16 cellular contexts compared by ENCODE assay signal in genomic region chr5:149392718-149393117, GRCh38. TPM values are rescaled to one million over a fixed set of nuclear protein-coding genes. Genes with fewer than 3 reads are reported as not detected.
DNase-seq lines count a peak whose midpoint lies in the region; ATAC-seq, FAIRE-seq and TF ChIP-seq lines count a peak whose summit lies in the region.
"Had no signal": no experiment of that assay in that cellular context is flagged by ENCODE, and none has a peak within 500 bp of the region (broad histone marks: within the 10 kb centered on the region; RNA-seq: fewer than 3 reads in every experiment).

No MANE protein-coding gene starts in this region.

- TF ChIP-seq CTCF in GM12865 (IDR thresholded peaks at IDR 0.05; ENCODE audit: insufficient read depth, low read depth, low read length, missing control alignments), result no peak
- no peak for TF ChIP-seq CTCF in GM12878 (IDR thresholded peaks at IDR 0.05 in 2 of 3, conservative IDR thresholded peaks at IDR 0.05 in 1 of 3; ENCODE audit: control insufficient read depth in 2 of 3, extremely low read depth in 1 of 3, insufficient read depth in 1 of 3, low read depth in 3 of 3, low read length in 3 of 3)
- TF ChIP-seq CTCF in osteoblast (IDR thresholded peaks at IDR 0.05; ENCODE audit: extremely low read depth, low read depth, low read length), result no peak

- H4K20me1 ChIP-seq in GM12878 (ENCODE audit: control insufficient read depth, insufficient read depth), result no peaks in the 10 kb centered on the region
- no peaks in the 10 kb centered on the region for H4K20me1 ChIP-seq in osteoblast (ENCODE audit: insufficient read depth, low read length)

- no peak for TF ChIP-seq POLR2A in GM12878 (IDR thresholded peaks at IDR 0.05; ENCODE audit: low read depth, low read length)

- SMC1A ChIA-PET in GM12878 (lab: Charles Lee; ENCODE audit: uncharacterized antibody, unreplicated experiment), result no interaction called here

- peak; percentile 79 for ATAC-seq in HG03442 (IDR thresholded peaks at IDR 0.05; ENCODE audit: unreplicated experiment)
- ATAC-seq in GM12878, result peak; percentile 80
- ATAC-seq in HG02870 (IDR thresholded peaks at IDR 0.05; ENCODE audit: unreplicated experiment), result no peak
- ATAC-seq in HG03342 (IDR thresholded peaks at IDR 0.05; ENCODE audit: unreplicated experiment), result no peak
- ATAC-seq: CD8-positive, alpha-beta T cell; left ventricle myocardium superior; sciatic nerve had no signal

- H3K27ac ChIP-seq in GM12878 (ENCODE audit: control insufficient read depth, insufficient read depth) (no peak overlapping the region), osteoblast (ENCODE audit: low read depth, low read length) (peak overlapping the region; percentile 34)

- H3K9me3 Mint-ChIP-seq in immature natural killer cell, result no peaks in the 10 kb centered on the region
- H3K9me3 Mint-ChIP-seq: CD8-positive, alpha-beta T cell had no signal

- H3K4me1 Mint-ChIP-seq in immature natural killer cell, result no peaks in the 10 kb centered on the region

- no TSS peak for BruUV-seq in GM12878 (replicated peaks; lab: Mats Ljungman, UMichigan)

- H3K4me3 Mint-ChIP-seq in immature natural killer cell, result no peak overlapping the region
- H3K4me3 Mint-ChIP-seq: CD8-positive, alpha-beta T cell; nephron progenitor cell had no signal

- no peak overlapping the region for H3K9ac ChIP-seq in GM12878 (ENCODE audit: control insufficient read depth, insufficient read depth, low read length)

- TF ChIP-seq RAD21 in GM12878 (IDR thresholded peaks at IDR 0.05; ENCODE audit: insufficient read depth, low read depth, low read length), result no peak

- intact Hi-C loops in GM12878 (cut with micrococcal nuclease; ENCODE audit: unreplicated experiment), result no loop called here

- peak in 1 of 2 experiments; percentile 59; a peak in 1 of 4 replicates for TF ChIP-seq EP300 in GM12878 (IDR thresholded peaks at IDR 0.05; ENCODE audit: borderline replicate concordance in 1 of 2, control insufficient read depth in 1 of 2, low read depth in 2 of 2, low read length in 2 of 2)

- H3K79me2 ChIP-seq in GM12878 (ENCODE audit: control insufficient read depth, insufficient read depth, low read length) (no peaks in the 10 kb centered on the region), osteoblast (ENCODE audit: insufficient read depth, low read length) (no peaks in the 10 kb centered on the region)

- H2AFZ ChIP-seq in GM12878 (ENCODE audit: control insufficient read depth, low read depth, low read length), result no peak overlapping the region
- H2AFZ ChIP-seq in osteoblast (ENCODE audit: low read length), result no peak overlapping the region

- H3K36me3 Mint-ChIP-seq in immature natural killer cell, result no peaks in the 10 kb centered on the region
- H3K36me3 Mint-ChIP-seq: CD8-positive, alpha-beta T cell had no signal

- H3K36me3 ChIP-seq in GM12878 (ENCODE audit: control insufficient read depth in 2 of 2, insufficient read depth in 2 of 2, low read length in 1 of 2) (no peaks in the 10 kb centered on the region), osteoblast (ENCODE audit: insufficient read depth, low read length) (no peaks in the 10 kb centered on the region)

- 53% methylated on average over 16 of the region's 19 CpGs for WGBS in GM12878 (ENCODE audit: insufficient coverage, insufficient replicate concordance, low lambda C conversion rate, missing lambda C conversion rate)

- H3K9me3 ChIP-seq in GM12878 (replicated peaks; ENCODE audit: control insufficient read depth, insufficient read depth, low read length), result no peaks in the 10 kb centered on the region
- H3K9me3 ChIP-seq in osteoblast (ENCODE audit: low read depth, low read length), result no peaks in the 10 kb centered on the region

- CTCF ChIA-PET in GM12878 (lab: Yijun Ruan, JAX), result no interaction called here

- H3K27me3 ChIP-seq in GM12878 (replicated peaks in 1 of 2; ENCODE audit: control insufficient read depth in 2 of 2, insufficient read depth in 2 of 2, low read length in 1 of 2), result peaks cover 2% of the 10 kb centered on the region in 2 experiments; a peak in 2 of 4 replicates
- H3K27me3 ChIP-seq in osteoblast (ENCODE audit: insufficient read depth, low read length), result no peaks in the 10 kb centered on the region

- RAD21 ChIA-PET in GM12878 (lab: Charles Lee; ENCODE audit: unreplicated experiment), result no interaction called here

- in situ Hi-C loops in GM12878 (cut with MboI), result no loop called here

- H3K4me3 ChIP-seq in GM12865 (ENCODE audit: low read depth, low read length) (no peak overlapping the region), GM12878 (no peak overlapping the region), osteoblast (ENCODE audit: insufficient read depth, low read length) (no peak overlapping the region)

- no peak for FAIRE-seq in GM12878 (lab: Jason Lieb, UNC)

- POLR2A ChIA-PET in GM12878 (lab: Charles Lee), result no interaction called here

- no peak overlapping the region for H3K27ac Mint-ChIP-seq in immature natural killer cell
- H3K27ac Mint-ChIP-seq: CD8-positive, alpha-beta T cell; nephron progenitor cell had no signal

- peaks cover 2 to 8% (median 4%) of the 10 kb centered on the region in 3 donors for H3K27me3 Mint-ChIP-seq in immature natural killer cell (ENCODE audit: low read depth in 3 of 3)

- DNase-seq in GM12865 (ENCODE audit: low read depth) (peak; percentile 25), GM12878 (ENCODE audit: low read depth, low spot score) (no peak), osteoblast (ENCODE audit: insufficient read length, low spot score, missing footprints) (peak; percentile 78), immature natural killer cell (no peak)
- DNase-seq: CD8-positive, alpha-beta T cell; effector CD4-positive, alpha-beta T cell; KBM-7; left ventricle myocardium superior; NCI-H1930; NCI-H748 treated with DMSO at 0.1 percent for 48 hours; nephron progenitor cell had no signal

- H3K4me2 ChIP-seq in GM12878 (ENCODE audit: control insufficient read depth, insufficient read depth) (no peak overlapping the region), osteoblast (ENCODE audit: insufficient read depth, low read length) (no peak overlapping the region)

- H3K4me1 ChIP-seq in GM12878 (ENCODE audit: control insufficient read depth, insufficient read depth, low read length) (no peaks in the 10 kb centered on the region), osteoblast (ENCODE audit: insufficient read depth, low read length) (peaks cover 26% of the 10 kb centered on the region)

RNA-seq across cellular contexts. Expression of gene IL17B, which starts 13.6 kb away (rescaled TPM):
- not detected in 2 replicates for total RNA-seq in GM12878 (2013; cell fraction: nucleolus; rRNA removed)
- not detected in 2 replicates for total RNA-seq in GM12878 (2014; rRNA removed)
- total RNA-seq in GM12878 (2014; rRNA removed; fragmentation: Illumina TruSeq; extraction: Trizol), result not detected in 2 replicates
- not detected in 2 replicates for total RNA-seq in GM12878 (2021)
- not detected for polyA plus RNA-seq in GM12878 (2011; ENCODE audit: low read depth)
- not detected in 2 replicates for polyA plus RNA-seq in GM12878 (2011; rRNA removed)
- 0.13 and 0.22 TPM in 2 replicates for polyA plus RNA-seq in GM12878 (2011; cell fraction: cytosol; rRNA removed)
- 0.22 TPM in 1 of 2 replicates, not detected in the other for polyA plus RNA-seq in GM12878 (2011; cell fraction: nucleus; rRNA removed)
- 0.18 TPM in 1 of 2 replicates, not detected in the other for polyA plus RNA-seq in GM12878 (2012)
- polyA plus RNA-seq in GM12878 (2014; fragmentation: Illumina TruSeq; extraction: Trizol), result not detected in 2 replicates
- polyA plus RNA-seq in GM12878 (2014; fragmentation: Nextera tagmentation; extraction: Ambion mirVana), result not detected
- not detected in 2 replicates for polyA plus RNA-seq in GM12878 (2014; rRNA removed)
- not detected for polyA plus RNA-seq in GM12878 (2016; fragmentation: Nextera tagmentation; extraction: Ambion mirVana)
- polyA minus RNA-seq in GM12878 (2011; rRNA and poly(A)+ RNA removed), result not detected in 2 replicates
- polyA minus RNA-seq in GM12878 (2011; cell fraction: cytosol; rRNA and poly(A)+ RNA removed), result not detected in 2 replicates
- not detected in 2 replicates for polyA minus RNA-seq in GM12878 (2011; cell fraction: nucleus; rRNA and poly(A)+ RNA removed)
- total RNA-seq in osteoblast, result 0.29 TPM in 1 of 2 replicates, not detected in the other
- polyA plus RNA-seq in immature natural killer cell, result not detected
- total RNA-seq: CD8-positive, alpha-beta T cell; left ventricle myocardium superior; SK-MEL-5 had no signal

RNA-seq across cellular contexts. Expression of gene PCYOX1L, which starts 34.9 kb away (rescaled TPM):
- 15.2 and 16.0 TPM in 2 replicates for total RNA-seq in GM12878 (2013; cell fraction: nucleolus; rRNA removed)
- 12.4 and 13.4 TPM in 2 replicates for total RNA-seq in GM12878 (2014; rRNA removed)
- total RNA-seq in GM12878 (2014; rRNA removed; fragmentation: Illumina TruSeq; extraction: Trizol), result 10.3 and 10.5 TPM in 2 replicates
- 13.4 and 13.5 TPM in 2 replicates for total RNA-seq in GM12878 (2021)
- polyA plus RNA-seq in GM12878 (2011; ENCODE audit: low read depth), result 7.8 TPM
- 8.0 and 9.6 TPM in 2 replicates for polyA plus RNA-seq in GM12878 (2011; rRNA removed)
- polyA plus RNA-seq in GM12878 (2011; cell fraction: cytosol; rRNA removed), result 10.3 and 12.5 TPM in 2 replicates
- 19.6 and 29.1 TPM in 2 replicates for polyA plus RNA-seq in GM12878 (2011; cell fraction: nucleus; rRNA removed)
- polyA plus RNA-seq in GM12878 (2012), result 10.3 and 10.5 TPM in 2 replicates
- 12.6 and 15.4 TPM in 2 replicates for polyA plus RNA-seq in GM12878 (2014; fragmentation: Illumina TruSeq; extraction: Trizol)
- 1 to 10 TPM; 2.9 to 5.4 TPM for polyA plus RNA-seq in GM12878 (2014; fragmentation: Nextera tagmentation; extraction: Ambion mirVana)
- polyA plus RNA-seq in GM12878 (2014; rRNA removed), result 14.6 and 14.8 TPM in 2 replicates
- 10 to 100 TPM; 15.3 to 17.0 TPM for polyA plus RNA-seq in GM12878 (2016; fragmentation: Nextera tagmentation; extraction: Ambion mirVana)
- 7.7 and 10.1 TPM in 2 replicates for polyA minus RNA-seq in GM12878 (2011; rRNA and poly(A)+ RNA removed)
- polyA minus RNA-seq in GM12878 (2011; cell fraction: cytosol; rRNA and poly(A)+ RNA removed), result 1.7 and 1.9 TPM in 2 replicates
- polyA minus RNA-seq in GM12878 (2011; cell fraction: nucleus; rRNA and poly(A)+ RNA removed), result 8.5 and 11.9 TPM in 2 replicates
- total RNA-seq in osteoblast, result 4.3 and 4.7 TPM in 2 replicates
- polyA plus RNA-seq in immature natural killer cell, result 1 to 10 TPM; 3.7 to 8.7 (median 6.8) TPM

RNA-seq across cellular contexts. Expression of gene GRPEL2, which starts 47.4 kb away (rescaled TPM):
- total RNA-seq in GM12878 (2013; cell fraction: nucleolus; rRNA removed), result 10.0 and 11.0 TPM in 2 replicates
- total RNA-seq in GM12878 (2014; rRNA removed), result 17.3 and 21.5 TPM in 2 replicates
- total RNA-seq in GM12878 (2014; rRNA removed; fragmentation: Illumina TruSeq; extraction: Trizol), result 15.5 and 16.8 TPM in 2 replicates
- total RNA-seq in GM12878 (2021), result 16.8 and 19.7 TPM in 2 replicates
- polyA plus RNA-seq in GM12878 (2011; ENCODE audit: low read depth), result 5.2 TPM
- polyA plus RNA-seq in GM12878 (2011; rRNA removed), result 20.2 and 28.1 TPM in 2 replicates
- 6.1 and 7.2 TPM in 2 replicates for polyA plus RNA-seq in GM12878 (2011; cell fraction: cytosol; rRNA removed)
- 6.9 and 7.7 TPM in 2 replicates for polyA plus RNA-seq in GM12878 (2011; cell fraction: nucleus; rRNA removed)
- 7.4 and 8.1 TPM in 2 replicates for polyA plus RNA-seq in GM12878 (2012)
- polyA plus RNA-seq in GM12878 (2014; fragmentation: Illumina TruSeq; extraction: Trizol), result 13.7 and 16.3 TPM in 2 replicates
- 1 to 10 TPM; 4.4 to 7.6 TPM for polyA plus RNA-seq in GM12878 (2014; fragmentation: Nextera tagmentation; extraction: Ambion mirVana)
- 10.2 and 10.4 TPM in 2 replicates for polyA plus RNA-seq in GM12878 (2014; rRNA removed)
- polyA plus RNA-seq in GM12878 (2016; fragmentation: Nextera tagmentation; extraction: Ambion mirVana), result 10 to 100 TPM; 12.5 to 14.5 TPM
- 10.9 and 13.0 TPM in 2 replicates for polyA minus RNA-seq in GM12878 (2011; rRNA and poly(A)+ RNA removed)
- polyA minus RNA-seq in GM12878 (2011; cell fraction: cytosol; rRNA and poly(A)+ RNA removed), result 5.2 and 9.9 TPM in 2 replicates
- polyA minus RNA-seq in GM12878 (2011; cell fraction: nucleus; rRNA and poly(A)+ RNA removed), result 5.0 and 9.7 TPM in 2 replicates
- total RNA-seq in osteoblast, result 34.7 and 34.8 TPM in 2 replicates
- polyA plus RNA-seq in immature natural killer cell, result 1 to 10 TPM in 2 of 3 donors, under 1 TPM in 1; 0.88 to 4.5 (median 2.6) TPM

Comparison
In these comparisons a context has a peak if more than half of its experiments do, and no peak if none do; other contexts are left out.
1. DNase-seq: peak in GM12865 (single experiment) and osteoblast (single experiment); none in GM12878 (single experiment) and immature natural killer cell (0 of 3).
2. ATAC-seq: peak in HG03442 (single experiment) and GM12878 (single experiment); none in HG02870 (single experiment) and HG03342 (single experiment).